ENCODE assay signal across 9 cellular contexts in genomic region chr5:102713682-102714231, GRCh38. TPM values are rescaled to one million over a fixed set of nuclear protein-coding genes. Genes with fewer than 3 reads are reported as not detected.
DNase-seq lines count a peak whose midpoint lies in the region; ATAC-seq lines count a peak whose summit lies in the region.
"Had no signal": no experiment of that assay in that cellular context is flagged by ENCODE, and none has a peak within 500 bp of the region (broad histone marks: within the 10 kb centered on the region; RNA-seq: fewer than 3 reads in every experiment).

No MANE protein-coding gene starts in this region.

- ATAC-seq in HG02870 (IDR thresholded peaks at IDR 0.05; ENCODE audit: unreplicated experiment) = peak; percentile 54
- ATAC-seq: body of pancreas had no signal

- no peak overlapping the region for H3K27ac Mint-ChIP-seq in activated T-helper 1 cell treated with anti-CD3 and anti-CD28 coated beads, Interleukin-12 subunit alpha, Interleukin-12 subunit beta, Interleukin-2, Interleukin-4 antibody, amounts not matched to agents 30 ng/mL and 10 ng/mL and 1 ng/mL, durations not matched to agents 14 hours and 24 hours and 36 hours

- no peak overlapping the region for H3K4me3 Mint-ChIP-seq in activated T-helper 1 cell treated with anti-CD3 and anti-CD28 coated beads, Interleukin-12 subunit alpha, Interleukin-12 subunit beta, Interleukin-2, Interleukin-4 antibody, amounts not matched to agents 30 ng/mL and 10 ng/mL and 1 ng/mL, durations not matched to agents 14 hours and 24 hours and 36 hours

- H3K9me3 Mint-ChIP-seq in activated T-helper 1 cell treated with anti-CD3 and anti-CD28 coated beads, Interleukin-12 subunit alpha, Interleukin-12 subunit beta, Interleukin-2, Interleukin-4 antibody, amounts not matched to agents 30 ng/mL and 10 ng/mL and 1 ng/mL, durations not matched to agents 14 hours and 24 hours and 36 hours = peaks cover 13% of the 10 kb centered on the region

- H3K27me3 Mint-ChIP-seq in activated T-helper 1 cell treated with anti-CD3 and anti-CD28 coated beads, Interleukin-12 subunit alpha, Interleukin-12 subunit beta, Interleukin-2, Interleukin-4 antibody, amounts not matched to agents 30 ng/mL and 10 ng/mL and 1 ng/mL, durations not matched to agents 14 hours and 24 hours and 36 hours (ENCODE audit: insufficient read depth) = peaks cover 5% of the 10 kb centered on the region

- intact Hi-C loops in activated T-helper 1 cell treated with anti-CD3 and anti-CD28 coated beads, Interleukin-12 subunit alpha, Interleukin-12 subunit beta, Interleukin-2, Interleukin-4 antibody, amounts not matched to agents 30 ng/mL and 10 ng/mL and 1 ng/mL, durations not matched to agents 14 hours and 24 hours and 36 hours (cut with micrococcal nuclease) = no loop called here
- intact Hi-C loops in posterior vena cava (cut with DNase I) = no loop called here

- DNase-seq in DMS 273 (lab: John Stamatoyannopoulos, UW; ENCODE audit: unreplicated experiment) = peak; percentile 47
- no peak for DNase-seq in DMS 273 treated with DMSO at 0.1 percent for 48 hours (lab: John Stamatoyannopoulos, UW)
- DNase-seq in NCI-H446 (lab: John Stamatoyannopoulos, UW) = peak; percentile 52 to 68
- DNase-seq in renal cortical epithelial cell (ENCODE audit: low read depth) = peak; percentile 81
- DNase-seq in GM03348 (ENCODE audit: low spot score) = no peak
- no peak for DNase-seq in activated T-helper 1 cell treated with anti-CD3 and anti-CD28 coated beads, Interleukin-12 subunit alpha, Interleukin-12 subunit beta, Interleukin-2, Interleukin-4 antibody, amounts not matched to agents 30 ng/mL and 10 ng/mL and 1 ng/mL, durations not matched to agents 14 hours and 24 hours and 36 hours (ENCODE audit: low spot score)
- no peak for DNase-seq in posterior vena cava (ENCODE audit: low spot score)
- DNase-seq: body of pancreas had no signal

- H3K4me1 Mint-ChIP-seq in activated T-helper 1 cell treated with anti-CD3 and anti-CD28 coated beads, Interleukin-12 subunit alpha, Interleukin-12 subunit beta, Interleukin-2, Interleukin-4 antibody, amounts not matched to agents 30 ng/mL and 10 ng/mL and 1 ng/mL, durations not matched to agents 14 hours and 24 hours and 36 hours (ENCODE audit: low read depth) = no peaks in the 10 kb centered on the region

- H3K36me3 Mint-ChIP-seq in activated T-helper 1 cell treated with anti-CD3 and anti-CD28 coated beads, Interleukin-12 subunit alpha, Interleukin-12 subunit beta, Interleukin-2, Interleukin-4 antibody, amounts not matched to agents 30 ng/mL and 10 ng/mL and 1 ng/mL, durations not matched to agents 14 hours and 24 hours and 36 hours (ENCODE audit: low read depth) = no peaks in the 10 kb centered on the region

RNA-seq across cellular contexts. Expression of gene PAM, which starts 41.3 kb away (rescaled TPM):
- total RNA-seq in renal cortical epithelial cell (405 and 963 TPM in 2 replicates), posterior vena cava (100 to 1,000 TPM; 340 to 357 TPM)
- total RNA-seq in activated T-helper 1 cell treated with anti-CD3 and anti-CD28 coated beads, Interleukin-12 subunit alpha, Interleukin-12 subunit beta, Interleukin-2, Interleukin-4 antibody, amounts not matched to agents 30 ng/mL and 10 ng/mL and 1 ng/mL, durations not matched to agents 14 hours and 24 hours and 36 hours = 74.0 and 80.7 TPM in 2 replicates

Comparison
In these comparisons a context has a peak if more than half of its experiments do, and no peak if none do; other contexts are left out.
1. DNase-seq: peak in DMS 273 (single experiment), NCI-H446 (2 of 2) and renal cortical epithelial cell (single experiment); none in DMS 273 treated with DMSO at 0.1 percent for 48 hours (single experiment), GM03348 (single experiment), activated T-helper 1 cell treated with anti-CD3 and anti-CD28 coated beads, Interleukin-12 subunit alpha, Interleukin-12 subunit beta, Interleukin-2, Interleukin-4 antibody, amounts not matched to agents 30 ng/mL and 10 ng/mL and 1 ng/mL, durations not matched to agents 14 hours and 24 hours and 36 hours (single experiment) and posterior vena cava (single experiment).